In genomic region chr11:37597776-37598175, GRCh38 we compare ENCODE assay signal across 39 cellular contexts.
"Had no signal": no experiment of that assay in that cellular context is flagged by ENCODE, and none has a peak within 500 bp of the region (broad histone marks: within the 10 kb centered on the region; RNA-seq: fewer than 3 reads in every experiment).

No MANE protein-coding gene starts in this region.

- H3K27ac Mint-ChIP-seq: activated CD4-positive, alpha-beta memory T cell treated with anti-CD3 and anti-CD28 coated beads for 36 hours; activated CD4-positive, alpha-beta T cell treated with anti-CD3 and anti-CD28 coated beads for 36 hours; activated CD4-positive, alpha-beta T cell treated with anti-CD3 and anti-CD28 coated beads, Interleukin-2, amount 10 ng/mL, durations not matched to agents 24 days and 14 days; activated CD8-positive, alpha-beta memory T cell treated with anti-CD3 and anti-CD28 coated beads, Interleukin-2, amount 10 ng/mL, durations not matched to agents 7 days and 5 days; activated CD8-positive, alpha-beta T cell treated with anti-CD3 and anti-CD28 coated beads, Interleukin-2, amount 10 ng/mL, durations not matched to agents 7 days and 5 days; activated naive CD4-positive, alpha-beta T cell treated with anti-CD3 and anti-CD28 coated beads for 36 hours; activated naive CD4-positive, alpha-beta T cell treated with anti-CD3 and anti-CD28 coated beads, Interleukin-2, amount 50 U/mL, for 24 hours; activated naive CD8-positive, alpha-beta T cell treated with anti-CD3 and anti-CD28 coated beads for 36 hours; activated naive CD8-positive, alpha-beta T cell treated with anti-CD3 and anti-CD28 coated beads, Interleukin-2, amount 50 U/mL, for 24 hours; activated T-helper 1 cell treated with anti-CD3 and anti-CD28 coated beads, Interleukin-12 subunit alpha, Interleukin-12 subunit beta, Interleukin-2, Interleukin-4 antibody, amounts not matched to agents 30 ng/mL and 10 ng/mL and 1 ng/mL, durations not matched to agents 14 hours and 24 hours and 36 hours; activated T-helper 2 cell treated with anti-CD3 and anti-CD28 coated beads, Interferon-gamma antibody, Interleukin-2, Interleukin-4, amounts not matched to agents 10 μg/mL and 5 μg/mL and 100 μg/mL, durations not matched to agents 14 hours and 24 hours and 36 hours; dendritic cell treated with granulocyte-macrophage colony-stimulating factor and Interleukin-4, amounts not matched to agents 40 ng/mL and 50 ng/mL, for 4 days; endodermal cell; T-helper 17 cell; T-helper 2 cell treated with Interferon-gamma antibody and Interleukin-4, amounts not matched to agents 5 μg/mL and 100 μg/mL, for 36 hours had no signal

- H3K9me3 Mint-ChIP-seq: activated CD4-positive, alpha-beta T cell treated with anti-CD3 and anti-CD28 coated beads, Interleukin-2, amount 10 ng/mL, durations not matched to agents 24 days and 14 days; endodermal cell had no signal

- H3K4me3 Mint-ChIP-seq: activated CD4-positive, alpha-beta memory T cell treated with anti-CD3 and anti-CD28 coated beads for 36 hours; activated CD4-positive, alpha-beta T cell treated with anti-CD3 and anti-CD28 coated beads for 36 hours; activated CD4-positive, alpha-beta T cell treated with anti-CD3 and anti-CD28 coated beads, Interleukin-2, amount 10 ng/mL, durations not matched to agents 24 days and 14 days; activated CD8-positive, alpha-beta memory T cell treated with anti-CD3 and anti-CD28 coated beads, Interleukin-2, amount 10 ng/mL, durations not matched to agents 7 days and 5 days; activated CD8-positive, alpha-beta T cell treated with anti-CD3 and anti-CD28 coated beads, Interleukin-2, amount 10 ng/mL, durations not matched to agents 7 days and 5 days; activated naive CD4-positive, alpha-beta T cell treated with anti-CD3 and anti-CD28 coated beads for 36 hours; activated naive CD4-positive, alpha-beta T cell treated with anti-CD3 and anti-CD28 coated beads, Interleukin-2, amount 50 U/mL, for 24 hours; activated naive CD8-positive, alpha-beta T cell treated with anti-CD3 and anti-CD28 coated beads for 36 hours; activated naive CD8-positive, alpha-beta T cell treated with anti-CD3 and anti-CD28 coated beads, Interleukin-2, amount 50 U/mL, for 24 hours; activated T-helper 1 cell treated with anti-CD3 and anti-CD28 coated beads, Interleukin-12 subunit alpha, Interleukin-12 subunit beta, Interleukin-2, Interleukin-4 antibody, amounts not matched to agents 30 ng/mL and 10 ng/mL and 1 ng/mL, durations not matched to agents 14 hours and 24 hours and 36 hours; dendritic cell treated with granulocyte-macrophage colony-stimulating factor and Interleukin-4, amounts not matched to agents 40 ng/mL and 50 ng/mL, for 4 days; endodermal cell; T-helper 17 cell; T-helper 2 cell treated with Interferon-gamma antibody and Interleukin-4, amounts not matched to agents 5 μg/mL and 100 μg/mL, for 36 hours had no signal

- ATAC-seq: activated CD4-positive, alpha-beta T cell treated with anti-CD3 and anti-CD28 coated beads for 36 hours; activated CD8-positive, alpha-beta memory T cell treated with anti-CD3 and anti-CD28 coated beads, Interleukin-2, amount 10 ng/mL, durations not matched to agents 7 days and 5 days; activated CD8-positive, alpha-beta T cell treated with anti-CD3 and anti-CD28 coated beads, Interleukin-2, amount 10 ng/mL, durations not matched to agents 7 days and 5 days; activated naive CD8-positive, alpha-beta T cell treated with anti-CD3 and anti-CD28 coated beads, Interleukin-2, amount 50 U/mL, for 24 hours; body of pancreas; gastroesophageal sphincter; heart right ventricle; T-helper 17 cell had no signal

- H3K36me3 Mint-ChIP-seq: activated CD4-positive, alpha-beta memory T cell treated with anti-CD3 and anti-CD28 coated beads for 36 hours; activated CD8-positive, alpha-beta memory T cell treated with anti-CD3 and anti-CD28 coated beads, Interleukin-2, amount 10 ng/mL, durations not matched to agents 7 days and 5 days; activated naive CD4-positive, alpha-beta T cell treated with anti-CD3 and anti-CD28 coated beads, Interleukin-2, amount 50 U/mL, for 24 hours; activated naive CD8-positive, alpha-beta T cell treated with anti-CD3 and anti-CD28 coated beads for 36 hours had no signal

- H2AFZ ChIP-seq: hepatocyte had no signal

- H3K27me3 ChIP-seq: adrenal gland, body of pancreas, breast epithelium, cardiac muscle cell, esophagus squamous epithelium, gastroesophageal sphincter, heart right ventricle, hepatocyte had no signal

- H3K9me3 ChIP-seq: adrenal gland, body of pancreas, gastroesophageal sphincter had no signal

- H3K4me2 ChIP-seq: hepatocyte had no signal

- H3K79me2 ChIP-seq: hepatocyte had no signal

- H3K27me3 Mint-ChIP-seq: activated CD4-positive, alpha-beta memory T cell treated with anti-CD3 and anti-CD28 coated beads for 36 hours; activated CD4-positive, alpha-beta T cell treated with anti-CD3 and anti-CD28 coated beads for 36 hours; activated CD4-positive, alpha-beta T cell treated with anti-CD3 and anti-CD28 coated beads, Interleukin-2, amount 10 ng/mL, durations not matched to agents 24 days and 14 days; activated CD8-positive, alpha-beta memory T cell treated with anti-CD3 and anti-CD28 coated beads, Interleukin-2, amount 10 ng/mL, durations not matched to agents 7 days and 5 days; activated naive CD4-positive, alpha-beta T cell treated with anti-CD3 and anti-CD28 coated beads, Interleukin-2, amount 50 U/mL, for 24 hours; activated naive CD8-positive, alpha-beta T cell treated with anti-CD3 and anti-CD28 coated beads for 36 hours; activated naive CD8-positive, alpha-beta T cell treated with anti-CD3 and anti-CD28 coated beads, Interleukin-2, amount 50 U/mL, for 24 hours; dendritic cell treated with granulocyte-macrophage colony-stimulating factor and Interleukin-4, amounts not matched to agents 40 ng/mL and 50 ng/mL, for 4 days; T-helper 17 cell had no signal

- H3K27ac ChIP-seq: adrenal gland, body of pancreas, breast epithelium, cardiac muscle cell, coronary artery, dorsolateral prefrontal cortex, esophagus squamous epithelium, gastroesophageal sphincter, heart right ventricle, hepatocyte, WERI-Rb-1 had no signal

- H3K4me1 Mint-ChIP-seq: activated CD4-positive, alpha-beta T cell treated with anti-CD3 and anti-CD28 coated beads for 36 hours; activated CD4-positive, alpha-beta T cell treated with anti-CD3 and anti-CD28 coated beads, Interleukin-2, amount 10 ng/mL, durations not matched to agents 24 days and 14 days; activated CD8-positive, alpha-beta memory T cell treated with anti-CD3 and anti-CD28 coated beads, Interleukin-2, amount 10 ng/mL, durations not matched to agents 7 days and 5 days; activated naive CD4-positive, alpha-beta T cell treated with anti-CD3 and anti-CD28 coated beads, Interleukin-2, amount 50 U/mL, for 24 hours; activated naive CD8-positive, alpha-beta T cell treated with anti-CD3 and anti-CD28 coated beads for 36 hours; activated naive CD8-positive, alpha-beta T cell treated with anti-CD3 and anti-CD28 coated beads, Interleukin-2, amount 50 U/mL, for 24 hours; T-helper 17 cell had no signal

- H3K4me3 ChIP-seq: adrenal gland, body of pancreas, breast epithelium, cardiac muscle cell, coronary artery, dorsolateral prefrontal cortex, esophagus squamous epithelium, gastroesophageal sphincter, heart right ventricle, hepatocyte had no signal

- DNase-seq: activated CD4-positive, alpha-beta memory T cell treated with anti-CD3 and anti-CD28 coated beads for 36 hours; activated CD4-positive, alpha-beta T cell treated with anti-CD3 and anti-CD28 coated beads for 36 hours; activated CD4-positive, alpha-beta T cell treated with anti-CD3 and anti-CD28 coated beads, Interleukin-2, amount 10 ng/mL, durations not matched to agents 24 days and 14 days; activated CD4-positive, CD25-positive, alpha-beta regulatory T cell; activated CD4-positive, CD25-positive, alpha-beta regulatory T cell treated with anti-CD3 and anti-CD28 coated beads, Interleukin-2, amount 50 U/mL, for 72 hours; activated CD8-positive, alpha-beta memory T cell treated with anti-CD3 and anti-CD28 coated beads, Interleukin-2, amount 10 ng/mL, durations not matched to agents 7 days and 5 days; activated CD8-positive, alpha-beta memory T cell treated with anti-CD3 and anti-CD28 coated beads, Interleukin-2, amount 50 U/mL, for 4 hours; activated CD8-positive, alpha-beta T cell treated with anti-CD3 and anti-CD28 coated beads, Interleukin-2, amount 10 ng/mL, durations not matched to agents 7 days and 5 days; activated effector memory CD4-positive, alpha-beta T cell treated with anti-CD3 and anti-CD28 coated beads, Interleukin-2, amount 50 U/mL, for 16 hours; activated naive CD4-positive, alpha-beta T cell treated with anti-CD3 and anti-CD28 coated beads for 36 hours; activated naive CD8-positive, alpha-beta T cell treated with anti-CD3 and anti-CD28 coated beads for 36 hours; activated naive CD8-positive, alpha-beta T cell treated with anti-CD3 and anti-CD28 coated beads, Interleukin-2, amount 50 U/mL, for 24 hours; activated T-cell treated with anti-CD3 and anti-CD28 coated beads, Interleukin-2, amount 50 U/mL, for 1 hour; activated T-cell treated with anti-CD3 and anti-CD28 coated beads, Interleukin-2, amount 50 U/mL, for 48 hours; adrenal gland; amygdala; aorta; body of pancreas; central memory CD4-positive, alpha-beta T cell; cerebellar nuclear complex; dorsolateral prefrontal cortex; effector memory CD4-positive, alpha-beta T cell; endodermal cell; esophagus squamous epithelium; foreskin melanocyte; heart right ventricle; T-helper 17 cell; T1000; WERI-Rb-1 had no signal

- H3K36me3 ChIP-seq: adrenal gland, breast epithelium, cardiac muscle cell, esophagus squamous epithelium, gastroesophageal sphincter, heart right ventricle, WERI-Rb-1 had no signal

- H3K4me1 ChIP-seq: adrenal gland, body of pancreas, breast epithelium, esophagus squamous epithelium, gastroesophageal sphincter, heart right ventricle had no signal
